1 cellular context compared by ENCODE assay signal in genomic region chr19:1872807-1873523, GRCh38.
TF ChIP-seq lines count a peak whose summit lies in the region.

No MANE protein-coding gene starts in this region.

TF ChIP-seq in WTC11, 78 proteins besides CTCF, POLR2A, EP300 and RAD21 (continued from another document):
- TF ChIP-seq ARID4B (CRISPR knock-in tag; IDR thresholded peaks at IDR 0.05; ENCODE audit: borderline replicate concordance) (no peak), ZBTB43 (CRISPR knock-in tag; IDR thresholded peaks at IDR 0.05) (no peak), SOX15 (CRISPR knock-in tag; IDR thresholded peaks at IDR 0.05) (no peak), NR1H2 (CRISPR knock-in tag; IDR thresholded peaks at IDR 0.05) (no peak), PRDM15 (CRISPR knock-in tag; IDR thresholded peaks at IDR 0.05) (no peak)
